ENCODE assay signal across 18 cellular contexts in genomic region chr17:75834279-75834920, GRCh38. TPM values are rescaled to one million over a fixed set of nuclear protein-coding genes. Genes with fewer than 3 reads are reported as not detected.
A peak's percentile ranks its signal among the peaks of the same experiment; 100 is the strongest.
DNase-seq lines count a peak whose midpoint lies in the region; ATAC-seq and TF ChIP-seq lines count a peak whose summit lies in the region.
"Had no signal": no experiment of that assay in that cellular context is flagged by ENCODE, and none has a peak within 500 bp of the region (broad histone marks: within the 10 kb centered on the region; RNA-seq: fewer than 3 reads in every experiment).

No MANE protein-coding gene starts in this region.

- no peaks in the 10 kb centered on the region for H3K27me3 ChIP-seq in CD4-positive, alpha-beta T cell (ENCODE audit: control insufficient read depth, insufficient read depth, low read length)
- H3K27me3 ChIP-seq: stomach had no signal

- no peak for ATAC-seq in CD4-positive, alpha-beta T cell (ENCODE audit: poor library complexity)
- no peak for ATAC-seq in central memory CD8-positive, alpha-beta T cell (replicated peaks; ENCODE audit: extremely low read depth, poor library complexity, severe bottlenecking)
- ATAC-seq: GM12878 had no signal

- H3K4me1 ChIP-seq in HEK293 (ENCODE audit: control insufficient read depth, insufficient read depth, low read length) = no peaks in the 10 kb centered on the region

- peaks cover 30% of the 10 kb centered on the region for H3K4me1 Mint-ChIP-seq in CD4-positive, alpha-beta T cell (ENCODE audit: low read depth)
- peaks cover 27% of the 10 kb centered on the region for H3K4me1 Mint-ChIP-seq in central memory CD8-positive, alpha-beta T cell

- peaks cover 64% of the 10 kb centered on the region for H3K36me3 Mint-ChIP-seq in CD4-positive, alpha-beta T cell (ENCODE audit: low read depth)
- peaks cover 52% of the 10 kb centered on the region for H3K36me3 Mint-ChIP-seq in central memory CD8-positive, alpha-beta T cell (ENCODE audit: insufficient read depth)

- H3K4me3 Mint-ChIP-seq in CD4-positive, alpha-beta T cell = no peak overlapping the region
- H3K4me3 Mint-ChIP-seq in central memory CD8-positive, alpha-beta T cell = no peak overlapping the region
- H3K4me3 Mint-ChIP-seq: memory B cell had no signal

- H3K27ac Mint-ChIP-seq in CD4-positive, alpha-beta T cell = peak overlapping the region; percentile 94
- H3K27ac Mint-ChIP-seq in central memory CD8-positive, alpha-beta T cell (ENCODE audit: low read depth) = peak overlapping the region; percentile 91
- H3K27ac Mint-ChIP-seq: memory B cell had no signal

- H3K27ac ChIP-seq in CD4-positive, alpha-beta T cell (ENCODE audit: low read depth, low read length) = peak overlapping the region; percentile 75
- no peak overlapping the region for H3K27ac ChIP-seq in HEK293 (ENCODE audit: extremely low read depth, low read depth, low read length)
- H3K27ac ChIP-seq in coronary artery = no peak overlapping the region
- H3K27ac ChIP-seq: C4-2B had no signal

- POLR2A ChIA-PET in CD4-positive, alpha-beta T cell (lab: Charles Lee) = interaction anchor here (1.1 to 3.3 kb wide), 6 partner anchors 9 to 57 kb away, joined by 3 to 25 read pairs (median 4); partner anchors contain the start of gene WBP2
- POLR2A ChIA-PET in HEK293 (lab: Yijun Ruan, JAX) = interaction anchor here (1.3 kb wide), 1 partner anchor 54 kb away, joined by 4 read pairs; no protein-coding TSS in a partner anchor

- intact Hi-C loops in CD4-positive, alpha-beta T cell (cut with DNase I, micrococcal nuclease) = no loop called here

- no peaks in the 10 kb centered on the region for H3K9me3 Mint-ChIP-seq in CD4-positive, alpha-beta T cell
- no peaks in the 10 kb centered on the region for H3K9me3 Mint-ChIP-seq in central memory CD8-positive, alpha-beta T cell
- H3K9me3 Mint-ChIP-seq: memory B cell had no signal

- no peaks in the 10 kb centered on the region for H3K27me3 Mint-ChIP-seq in CD4-positive, alpha-beta T cell
- no peaks in the 10 kb centered on the region for H3K27me3 Mint-ChIP-seq in central memory CD8-positive, alpha-beta T cell
- H3K27me3 Mint-ChIP-seq: memory B cell had no signal

- no peak for DNase-seq in CD4-positive, alpha-beta T cell
- DNase-seq in central memory CD8-positive, alpha-beta T cell (ENCODE audit: low spot score in 2 of 2) = no peak
- peak in 46 of 56 donors; percentile 5 to 80 (median 45) for DNase-seq in nucleus accumbens (lab: John Stamatoyannopoulos, UW)
- no peak for DNase-seq in RKO (ENCODE audit: low spot score)
- no peak for DNase-seq in NCI-H1417 (lab: John Stamatoyannopoulos, UW)
- no peak for DNase-seq in coronary artery (ENCODE audit: low spot score)
- DNase-seq: foreskin melanocyte; HCEC 1CT; IMR-90; NCI-H2227 treated with DMSO at 0.1 percent for 48 hours; NK-92 treated with Interleukin-12 subunit alpha and Interleukin-12 subunit beta, amount 100 ng/mL, for 24 hours; SHP77 treated with DMSO at 0.1 percent for 48 hours; stomach had no signal

- H3K36me3 ChIP-seq in HEK293 (ENCODE audit: control insufficient read depth in 2 of 2, insufficient read depth in 1 of 2, low read length in 2 of 2) = no peaks in the 10 kb centered on the region

- no peak for TF ChIP-seq CTCF in CD4-positive, alpha-beta T cell (IDR thresholded peaks at IDR 0.05)
- TF ChIP-seq CTCF in HEK293 (tag by site-specific recombination; IDR thresholded peaks at IDR 0.05) (no peak), coronary artery (IDR thresholded peaks at IDR 0.05) (no peak)

- no peak overlapping the region for H3K4me3 ChIP-seq in HEK293 (ENCODE audit: low read depth, low read length)
- no peak overlapping the region for H3K4me3 ChIP-seq in coronary artery
- H3K4me3 ChIP-seq: GM12878, smooth muscle cell, stomach had no signal

- CTCF ChIA-PET in CD4-positive, alpha-beta T cell (lab: Charles Lee) = no interaction called here
- CTCF ChIA-PET in HEK293 (lab: Yijun Ruan, JAX) = interaction anchor here (1.1 kb wide), 1 partner anchor 14 kb away, joined by 3 read pairs; no protein-coding TSS in a partner anchor

- H3K9me3 ChIP-seq in CD4-positive, alpha-beta T cell (ENCODE audit: control insufficient read depth, low read length) = no peaks in the 10 kb centered on the region
- no peaks in the 10 kb centered on the region for H3K9me3 ChIP-seq in HEK293 (ENCODE audit: control insufficient read depth, insufficient read depth, low read depth, low read length)
- H3K9me3 ChIP-seq: stomach had no signal

TF ChIP-seq in HEK293, 187 proteins besides CTCF, POLR2A, EP300 and RAD21:
- TF ChIP-seq ZBTB17 (tag by site-specific recombination; IDR thresholded peaks at IDR 0.05) (no peak), ZNF629 (tag by site-specific recombination; IDR thresholded peaks at IDR 0.05) (no peak), ZBTB6 (tag by site-specific recombination; IDR thresholded peaks at IDR 0.05) (no peak), SCRT1 (tag by site-specific recombination; IDR thresholded peaks at IDR 0.05; ENCODE audit: borderline replicate concordance) (peak; percentile 68; the same call in 1 of the 2 replicates), SCRT2 (tag by site-specific recombination; IDR thresholded peaks at IDR 0.05) (peak; percentile 84), ZNF600 (tag by site-specific recombination; IDR thresholded peaks at IDR 0.05) (0 out of 2 replicates have a peak, but pooled peaks have one; percentile 52)

RNA-seq across cellular contexts. Expression of gene UNC13D, which starts 9.8 kb away (rescaled TPM):
- total RNA-seq in CD4-positive, alpha-beta T cell = 100 to 1,000 TPM; 110 to 112 TPM

RNA-seq across cellular contexts. Expression of gene WBP2, which starts 20.7 kb away (rescaled TPM):
- 100 to 1,000 TPM in 1 of 2 experiments, 10 to 100 TPM in 1; 98.5 to 114 TPM for total RNA-seq in CD4-positive, alpha-beta T cell

RNA-seq across cellular contexts. Expression of gene TRIM47, which starts 44.0 kb away (rescaled TPM):
- total RNA-seq in CD4-positive, alpha-beta T cell = 1 to 10 TPM; 2.3 to 2.8 TPM

RNA-seq across cellular contexts. Expression of gene UNK, which starts 49.8 kb away (rescaled TPM):
- 10 to 100 TPM; 33.7 to 36.1 TPM for total RNA-seq in CD4-positive, alpha-beta T cell

Comparison
In these comparisons a context has a peak if more than half of its experiments do, and no peak if none do; other contexts are left out.
1. DNase-seq: peak in nucleus accumbens (46 of 56); none in CD4-positive, alpha-beta T cell (0 of 10), central memory CD8-positive, alpha-beta T cell (0 of 2), RKO (single experiment), NCI-H1417 (0 of 3) and coronary artery (single experiment).